12 cellular contexts compared by ENCODE assay signal in the genomic region with DNA sequence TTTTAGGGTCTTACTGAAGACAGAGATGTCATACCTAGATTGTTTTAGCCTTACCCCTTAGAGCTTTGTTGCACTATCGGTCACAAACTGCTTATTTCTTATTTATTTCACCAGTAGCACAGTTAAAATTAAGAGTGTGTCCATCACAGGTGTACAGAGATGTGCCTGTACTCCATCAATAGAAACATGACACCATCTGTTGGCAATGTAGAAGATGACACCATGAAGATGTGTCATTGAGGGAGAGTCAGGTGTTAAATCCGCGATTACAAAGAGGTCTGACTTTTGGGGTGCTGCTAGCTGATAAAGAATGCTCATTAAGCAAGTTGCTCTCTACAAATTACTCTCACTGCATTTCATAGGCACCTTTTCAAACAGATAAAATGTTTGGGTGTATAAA.
DNase-seq lines count a peak whose midpoint lies in the region; ATAC-seq and TF ChIP-seq lines count a peak whose summit lies in the region.
"Had no signal": no experiment of that assay in that cellular context is flagged by ENCODE, and none has a peak within 500 bp of the region (broad histone marks: within the 10 kb centered on the region; RNA-seq: fewer than 3 reads in every experiment).

No MANE protein-coding gene starts in this region.

- no peak overlapping the region for H3K56ac ChIP-seq in mesendoderm (ENCODE audit: low read length)

- peak; percentile 16 for TF ChIP-seq CTCF in RWPE2 (IDR thresholded peaks at IDR 0.05; ENCODE audit: poor library complexity, severe bottlenecking)

- no peak overlapping the region for H3K4me2 ChIP-seq in mesendoderm (ENCODE audit: low read length)

- H3K9ac ChIP-seq in mesendoderm (ENCODE audit: low read length) = no peak overlapping the region

- H2BK5ac ChIP-seq in mesendoderm (ENCODE audit: low read length) = no peak overlapping the region

- H3K27ac ChIP-seq in RWPE2 (ENCODE audit: poor library complexity, severe bottlenecking) = no peak overlapping the region
- no peak overlapping the region for H3K27ac ChIP-seq in mesendoderm (ENCODE audit: low read depth, low read length)
- H3K27ac ChIP-seq: thoracic aorta had no signal

- DNase-seq in G401 (ENCODE audit: low spot score) = peak; percentile 71
- DNase-seq in RWPE2 (ENCODE audit: low spot score) = no peak
- peak; percentile 44 for DNase-seq in mesendoderm
- no peak for DNase-seq in effector CD8-positive, alpha-beta T cell (lab: John Stamatoyannopoulos, UW)
- DNase-seq: activated CD8-positive, alpha-beta memory T cell treated with anti-CD3 and anti-CD28 coated beads, Interleukin-2, amount 50 U/mL, for 48 hours; KG1; NK-92 treated with Interleukin-12 subunit alpha and Interleukin-12 subunit beta, amount 100 ng/mL, for 24 hours; pancreas had no signal

- no peak overlapping the region for H2BK15ac ChIP-seq in mesendoderm (replicated peaks; ENCODE audit: low read depth)

- no peaks in the 10 kb centered on the region; the same call in 1 of the 2 replicates for H3K36me3 ChIP-seq in RWPE2 (ENCODE audit: low read depth)
- H3K36me3 ChIP-seq in mesendoderm (ENCODE audit: control insufficient read depth, insufficient read depth, low read length) = no peaks in the 10 kb centered on the region
- H3K36me3 ChIP-seq: thoracic aorta had no signal

- H3K9me3 ChIP-seq in RWPE2 (ENCODE audit: severe bottlenecking) = no peaks in the 10 kb centered on the region
- H3K9me3 ChIP-seq: pancreas, thoracic aorta had no signal

- H3K27me3 ChIP-seq in RWPE2 (ENCODE audit: insufficient read depth, poor library complexity, severe bottlenecking) (no peaks in the 10 kb centered on the region), mesendoderm (ENCODE audit: insufficient read depth, low read length, poor library complexity) (no peaks in the 10 kb centered on the region)
- H3K27me3 ChIP-seq: pancreas had no signal

- no peak overlapping the region for H2AK5ac ChIP-seq in mesendoderm (ENCODE audit: low read length)

- H2BK120ac ChIP-seq in mesendoderm (ENCODE audit: low read depth, low read length) = no peak overlapping the region

- in situ Hi-C loops in G401 (cut with HindIII; ENCODE audit: low sequenced_read_pairs) = no loop called here

- WGBS in mesendoderm (ENCODE audit: extremely low coverage, insufficient coverage, low lambda C conversion rate) = no CpG with 5 or more reads among the region's 3 CpGs

- no peaks in the 10 kb centered on the region for H3K79me1 ChIP-seq in mesendoderm (ENCODE audit: low read length)

- H3K23ac ChIP-seq in mesendoderm (ENCODE audit: low read length) = no peak overlapping the region

- H3K4me1 ChIP-seq in RWPE2 (ENCODE audit: insufficient read depth, poor library complexity, severe bottlenecking) (no peaks in the 10 kb centered on the region), mesendoderm (ENCODE audit: control insufficient read depth, low read depth, low read length) (peaks cover 2% of the 10 kb centered on the region)
- H3K4me1 ChIP-seq: pancreas had no signal

- H4K5ac ChIP-seq in mesendoderm (ENCODE audit: low read length) = no peak overlapping the region

- H3K79me2 ChIP-seq in mesendoderm (ENCODE audit: control insufficient read depth, insufficient read depth, low read length) = no peaks in the 10 kb centered on the region

- no peak overlapping the region for H4K8ac ChIP-seq in mesendoderm (ENCODE audit: low read depth, low read length)

- ATAC-seq in GM19395 (IDR thresholded peaks at IDR 0.05; ENCODE audit: unreplicated experiment) (peak; percentile 63), RWPE2 (ENCODE audit: low read depth) (no peak), HG03457 (IDR thresholded peaks at IDR 0.05; ENCODE audit: unreplicated experiment) (no peak), GM19324 (IDR thresholded peaks at IDR 0.05; ENCODE audit: low FRiP score, unreplicated experiment) (no peak)

- no peak overlapping the region for H3K4ac ChIP-seq in mesendoderm (ENCODE audit: low read depth, low read length)

- H3K18ac ChIP-seq in mesendoderm (ENCODE audit: low read length) = no peak overlapping the region

- H3K4me3 ChIP-seq in RWPE2 (ENCODE audit: severe bottlenecking) (no peak overlapping the region), mesendoderm (ENCODE audit: low read length) (no peak overlapping the region)
- H3K4me3 ChIP-seq: pancreas, thoracic aorta had no signal

Comparison
In these comparisons a context has a peak if more than half of its experiments do, and no peak if none do; other contexts are left out.
1. DNase-seq: peak in G401 (single experiment) and mesendoderm (single experiment); none in RWPE2 (single experiment) and effector CD8-positive, alpha-beta T cell (single experiment).